In the genomic region with DNA sequence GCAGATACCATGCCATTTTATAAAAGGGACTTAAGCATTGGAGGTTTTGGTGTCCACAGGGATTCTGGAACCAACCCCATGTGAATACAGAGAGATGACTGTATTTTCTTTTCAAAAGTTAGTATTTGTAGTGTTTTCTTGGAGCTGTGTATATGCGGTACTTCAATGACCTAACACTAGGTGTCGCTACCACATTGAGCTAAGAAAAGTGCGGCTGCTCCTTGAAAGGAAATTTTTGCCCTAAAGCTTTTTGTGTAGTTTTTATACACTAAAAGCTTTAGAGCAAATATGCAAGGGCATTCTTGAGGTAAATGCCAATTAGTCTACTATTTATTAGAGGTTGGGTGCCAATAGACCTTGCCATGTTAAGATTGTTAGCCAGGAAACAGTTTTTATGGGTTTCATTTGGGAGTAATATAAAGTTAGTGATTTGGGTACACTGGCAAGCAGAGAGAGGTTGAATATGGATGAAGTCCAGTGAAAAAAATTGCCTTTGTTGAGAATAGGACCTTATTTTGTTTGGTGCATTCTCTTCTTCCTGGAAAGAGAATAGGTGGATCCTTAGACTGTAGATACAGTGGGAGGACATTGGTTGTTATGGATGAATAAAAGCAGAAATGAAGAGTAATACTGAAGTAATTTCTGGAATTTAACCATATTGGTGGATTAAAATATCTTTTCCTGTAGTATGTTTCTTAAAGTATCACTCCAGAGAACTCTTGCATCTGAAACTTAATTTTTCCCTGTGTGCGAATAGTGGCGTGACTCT, we compare ENCODE assay signal across 8 cellular contexts. TPM values are rescaled to one million over a fixed set of nuclear protein-coding genes. Genes with fewer than 3 reads are reported as not detected.
A peak's percentile ranks its signal among the peaks of the same experiment; 100 is the strongest.
DNase-seq lines count a peak whose midpoint lies in the region; ATAC-seq and TF ChIP-seq lines count a peak whose summit lies in the region.

No MANE protein-coding gene starts in this region.

- TF ChIP-seq POLR2A in gastroesophageal sphincter (IDR thresholded peaks at IDR 0.05) (no peak), ovary (IDR thresholded peaks at IDR 0.05) (no peak)

- H3K27me3 ChIP-seq in HL-60 (ENCODE audit: insufficient read depth, poor library complexity, severe bottlenecking), result no peaks in the 10 kb centered on the region
- no peaks in the 10 kb centered on the region for H3K27me3 ChIP-seq in gastroesophageal sphincter
- H3K27me3 ChIP-seq in ovary, result no peaks in the 10 kb centered on the region

- intact Hi-C loops in ovary (cut with DNase I), result loop anchor here in 2 of 4 donors (10.0 kb wide), 1 partner anchor 684 kb away; no protein-coding TSS in a partner anchor

- TF ChIP-seq EP300 in gastroesophageal sphincter (IDR thresholded peaks at IDR 0.05), result no peak
- TF ChIP-seq EP300 in ovary (IDR thresholded peaks at IDR 0.05), result no peak

- H3K27ac ChIP-seq in HL-60 (replicated peaks), result no peak overlapping the region
- H3K27ac ChIP-seq in gastroesophageal sphincter, result no peak overlapping the region
- H3K27ac ChIP-seq in ovary, result no peak overlapping the region

- DNase-seq in DMS53 (lab: John Stamatoyannopoulos, UW) (peak; percentile 66), HL-60 (ENCODE audit: low read depth in 1 of 2, low spot score in 1 of 2) (peak; percentile 8 to 36), NCI-H82 (lab: John Stamatoyannopoulos, UW) (peak; percentile 76), ovary (peak in 1 of 5 donors; percentile 33)
- DNase-seq in activated CD8-positive, alpha-beta memory T cell treated with anti-CD3 and anti-CD28 coated beads, Interleukin-2, amount 50 U/mL, for 4 hours, result peak; percentile 17

- WGBS in gastroesophageal sphincter (ENCODE audit: low coverage in 1 of 2), 2 donors, result 8 to 38% methylated on average over 2 to 5 of the region's 5 CpGs
- 38 to 39% (median 39%) methylated on average over 5 of the region's 5 CpGs for WGBS in ovary, 3 donors

- ATAC-seq in gastroesophageal sphincter (no peak), GM19324 (IDR thresholded peaks at IDR 0.05; ENCODE audit: low FRiP score, unreplicated experiment) (no peak), GM19463 (IDR thresholded peaks at IDR 0.05; ENCODE audit: unreplicated experiment) (no peak)

- peak; percentile 62 for TF ChIP-seq CTCF in HL-60 (IDR thresholded peaks at IDR 0.05; ENCODE audit: insufficient read depth, low read length)
- peak; percentile 74 to 85 (median 81) for TF ChIP-seq CTCF in gastroesophageal sphincter (IDR thresholded peaks at IDR 0.05)
- TF ChIP-seq CTCF in ovary (IDR thresholded peaks at IDR 0.05), result peak; percentile 51 to 70 (median 56)

- H3K4me1 ChIP-seq in gastroesophageal sphincter (peaks cover 0 to 3% (median 0%) of the 10 kb centered on the region in 3 donors), ovary (ENCODE audit: insufficient read depth) (no peaks in the 10 kb centered on the region)

- no peak overlapping the region for H3K4me3 ChIP-seq in HL-60 (replicated peaks; ENCODE audit: insufficient read depth, low read length)
- H3K4me3 ChIP-seq in gastroesophageal sphincter, result no peak overlapping the region
- H3K4me3 ChIP-seq in ovary, result no peak overlapping the region

- no peaks in the 10 kb centered on the region for H3K9me3 ChIP-seq in gastroesophageal sphincter
- H3K9me3 ChIP-seq in ovary, result no peaks in the 10 kb centered on the region

- H3K36me3 ChIP-seq in gastroesophageal sphincter (no peaks in the 10 kb centered on the region), ovary (no peaks in the 10 kb centered on the region)

RNA-seq across cellular contexts. Expression of a gene that starts 43.3 kb away (rescaled TPM):
- 10 to 100 TPM; 18.8 to 37.0 (median 34.5) TPM for total RNA-seq in gastroesophageal sphincter
- total RNA-seq in ovary, result 10 to 100 TPM; 20.5 to 31.0 (median 21.6) TPM
- 10 to 100 TPM in 1 of 2 donors, 1 to 10 TPM in 1; 9.4 to 37.0 TPM for polyA plus RNA-seq in ovary
